In genomic region chr13:92365904-92366303, GRCh38 we compare ENCODE assay signal across 8 cellular contexts.
"Had no signal": no experiment of that assay in that cellular context is flagged by ENCODE, and none has a peak within 500 bp of the region (broad histone marks: within the 10 kb centered on the region; RNA-seq: fewer than 3 reads in every experiment).

No MANE protein-coding gene starts in this region.

- ATAC-seq: GM12878 had no signal

- H3K4me3 ChIP-seq: GM12878 had no signal

- DNase-seq: GDM1, GF-D8 had no signal

- FAIRE-seq: G401.6, GM12878, GM12891, GM12892, GM18507, GM19239 had no signal
